In the genomic region with DNA sequence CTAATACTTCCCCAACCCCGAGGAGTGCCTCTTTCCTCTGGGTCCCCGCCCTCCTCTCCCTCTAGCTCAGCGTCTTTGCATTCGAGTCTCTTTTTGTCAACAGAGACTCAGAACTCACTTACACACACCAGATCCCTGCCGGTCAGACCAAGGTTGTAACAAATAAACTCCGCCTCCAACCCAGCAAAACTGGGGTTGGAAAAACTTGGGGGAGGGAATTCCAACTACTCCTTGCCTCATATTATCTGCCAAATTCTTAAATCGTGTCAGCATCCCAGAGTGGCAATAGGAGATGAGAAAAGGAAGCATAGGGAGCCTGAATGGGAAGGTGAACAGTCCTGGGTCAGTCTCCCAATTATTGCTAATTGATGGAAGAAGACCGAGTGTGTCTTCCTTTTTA, we compare ENCODE assay signal across 19 cellular contexts. TPM values are rescaled to one million over a fixed set of nuclear protein-coding genes. Genes with fewer than 3 reads are reported as not detected.
DNase-seq lines count a peak whose midpoint lies in the region; FAIRE-seq and TF ChIP-seq lines count a peak whose summit lies in the region.
"Had no signal": no experiment of that assay in that cellular context is flagged by ENCODE, and none has a peak within 500 bp of the region (broad histone marks: within the 10 kb centered on the region; RNA-seq: fewer than 3 reads in every experiment).

A gene (minus strand): TSS at position 101 of the 400 bp plus-strand sequence. CDS start 726 bp downstream, outside the sequence.

- H3K4me1 ChIP-seq in HUES48 (ENCODE audit: control insufficient read depth, insufficient read depth, low read length) = peaks cover 28% of the 10 kb centered on the region
- H3K4me1 ChIP-seq: colonic mucosa, heart left ventricle, right lobe of liver had no signal

- peaks cover 4% of the 10 kb centered on the region for H3K36me3 Mint-ChIP-seq in activated naive CD4-positive, alpha-beta T cell treated with anti-CD3 and anti-CD28 coated beads for 36 hours (ENCODE audit: low read depth)
- H3K36me3 Mint-ChIP-seq: T-cell had no signal

- H3K9me3 ChIP-seq in HUES48 (ENCODE audit: control insufficient read depth, insufficient read depth, low read length) = no peaks in the 10 kb centered on the region
- H3K9me3 ChIP-seq: colonic mucosa, heart left ventricle, ovary, right lobe of liver had no signal

- no peaks in the 10 kb centered on the region for H3K4me1 Mint-ChIP-seq in activated naive CD4-positive, alpha-beta T cell treated with anti-CD3 and anti-CD28 coated beads for 36 hours (ENCODE audit: low read depth)
- H3K4me1 Mint-ChIP-seq: activated CD4-positive, alpha-beta T cell treated with anti-CD3 and anti-CD28 coated beads, Interleukin-2, amount 10 ng/mL, durations not matched to agents 24 days and 14 days; T-cell had no signal

- H3K27me3 ChIP-seq in HUES48 (ENCODE audit: control insufficient read depth, insufficient read depth, low read length) = peaks cover 42% of the 10 kb centered on the region
- H3K27me3 ChIP-seq in dorsolateral prefrontal cortex = peaks cover 0 to 48% (median 29%) of the 10 kb centered on the region in 45 donors
- H3K27me3 ChIP-seq: ovary had no signal

- FAIRE-seq in H54 (lab: Jason Lieb, UNC) = no peak

- no peak within 1 kb of the TSS for H3K27ac Mint-ChIP-seq in activated naive CD4-positive, alpha-beta T cell treated with anti-CD3 and anti-CD28 coated beads for 36 hours
- H3K27ac Mint-ChIP-seq: activated CD4-positive, alpha-beta T cell treated with anti-CD3 and anti-CD28 coated beads, Interleukin-2, amount 10 ng/mL, durations not matched to agents 24 days and 14 days; T-cell had no signal

- DNase-seq in dorsolateral prefrontal cortex (no peak), inferior parietal cortex (ENCODE audit: extremely low spot score) (peak; percentile 20), AG20443 (ENCODE audit: low spot score) (no peak), H54 (ENCODE audit: insufficient read length, low spot score) (no peak)
- no peak for DNase-seq in activated naive CD4-positive, alpha-beta T cell treated with anti-CD3 and anti-CD28 coated beads for 36 hours
- no peak for DNase-seq in activated CD4-positive, alpha-beta T cell treated with anti-CD3 and anti-CD28 coated beads for 4 hours
- DNase-seq: T-cell had no signal

- intact Hi-C loops in dorsolateral prefrontal cortex (cut with DNase I) = loop anchor here (5.0 to 10.0 kb wide), 2 partner anchors 560 to 838 kb away; no protein-coding TSS in a partner anchor
- intact Hi-C loops in activated naive CD4-positive, alpha-beta T cell treated with anti-CD3 and anti-CD28 coated beads for 36 hours (cut with micrococcal nuclease) = loop anchor here (2.0 kb wide), 1 partner anchor 836 kb away; no protein-coding TSS in a partner anchor

- H3K4me3 ChIP-seq in HUES48 (ENCODE audit: low read depth, low read length) (peak within 1 kb of the TSS; percentile 62), dorsolateral prefrontal cortex (peak within 1 kb of the TSS in 56 of 59 donors; percentile 12 to 66 (median 45))
- H3K4me3 ChIP-seq: colonic mucosa, heart left ventricle, ovary, right lobe of liver had no signal

- H3K9me3 Mint-ChIP-seq in activated naive CD4-positive, alpha-beta T cell treated with anti-CD3 and anti-CD28 coated beads for 36 hours = peaks cover 3% of the 10 kb centered on the region

- H3K27me3 Mint-ChIP-seq in activated naive CD4-positive, alpha-beta T cell treated with anti-CD3 and anti-CD28 coated beads for 36 hours (ENCODE audit: low read depth) = peaks cover 41% of the 10 kb centered on the region

- TF ChIP-seq CTCF in 22Rv1 (IDR thresholded peaks at IDR 0.05) = no peak
- TF ChIP-seq CTCF in dorsolateral prefrontal cortex (IDR thresholded peaks at IDR 0.05 in 54 of 56, conservative IDR thresholded peaks at IDR 0.05 in 2 of 56; ENCODE audit: low read depth in 1 of 56, partially characterized antibody in 56 of 56) = no peak

- CTCF ChIA-PET in activated naive CD4-positive, alpha-beta T cell treated with anti-CD3 and anti-CD28 coated beads for 36 hours (lab: Charles Lee) = interaction anchor here (0.7 kb wide), 1 partner anchor 589 kb away, joined by 4 read pairs; no protein-coding TSS in a partner anchor

- H3K27ac ChIP-seq in 22Rv1 = peak within 1 kb of the TSS; percentile 66
- no peak within 1 kb of the TSS for H3K27ac ChIP-seq in HUES48 (ENCODE audit: low read depth, low read length)
- H3K27ac ChIP-seq in dorsolateral prefrontal cortex = peak within 1 kb of the TSS in 22 of 59 donors; percentile 6 to 62 (median 41)
- H3K27ac ChIP-seq: brain microvascular endothelial cell, colonic mucosa, heart left ventricle, ovary, right lobe of liver had no signal

- H3K4me3 Mint-ChIP-seq in activated naive CD4-positive, alpha-beta T cell treated with anti-CD3 and anti-CD28 coated beads for 36 hours = no peak within 1 kb of the TSS
- H3K4me3 Mint-ChIP-seq: activated CD4-positive, alpha-beta T cell treated with anti-CD3 and anti-CD28 coated beads, Interleukin-2, amount 10 ng/mL, durations not matched to agents 24 days and 14 days; T-cell had no signal

- H3K36me3 ChIP-seq in HUES48 (ENCODE audit: control insufficient read depth, insufficient read depth, low read length) = no peaks in the 10 kb centered on the region
- H3K36me3 ChIP-seq: brain microvascular endothelial cell, colonic mucosa, heart left ventricle, ovary, right lobe of liver had no signal

- no peak within 1 kb of the TSS for H3K9ac ChIP-seq in HUES48 (ENCODE audit: low read depth, low read length)

- no peak for TF ChIP-seq POLR2A in H54 (IDR thresholded peaks at IDR 0.05; ENCODE audit: low read depth, low read length)

RNA-seq across cellular contexts. Expression of the gene that starts here (rescaled TPM):
- total RNA-seq in dorsolateral prefrontal cortex = 10 to 100 TPM in 101 of 120 experiments, 1 to 10 TPM in 19; 1.8 to 43.5 (median 15.7) TPM
- total RNA-seq in activated naive CD4-positive, alpha-beta T cell treated with anti-CD3 and anti-CD28 coated beads for 36 hours = not detected
- total RNA-seq: activated CD4-positive, alpha-beta T cell treated with anti-CD3 and anti-CD28 coated beads, Interleukin-2, amount 10 ng/mL, durations not matched to agents 24 days and 14 days; colonic mucosa; heart left ventricle; HT1080; LHCN-M2; mammary epithelial cell; myocyte; T-cell had no signal
